Comparison of ENCODE assay signal across 25 cellular contexts in genomic region chr13:75783906-75784485, GRCh38.
"Had no signal": no experiment of that assay in that cellular context is flagged by ENCODE, and none has a peak within 500 bp of the region (broad histone marks: within the 10 kb centered on the region; RNA-seq: fewer than 3 reads in every experiment).

No MANE protein-coding gene starts in this region.

- H3K79me2 ChIP-seq: parathyroid adenoma had no signal

- H3K4me1 Mint-ChIP-seq: central memory CD8-positive, alpha-beta T cell had no signal

- H3K9ac ChIP-seq: parathyroid adenoma had no signal

- H3K27me3 Mint-ChIP-seq: central memory CD8-positive, alpha-beta T cell; naive thymus-derived CD4-positive, alpha-beta T cell had no signal

- H3K4me3 Mint-ChIP-seq: central memory CD8-positive, alpha-beta T cell; naive thymus-derived CD4-positive, alpha-beta T cell had no signal

- H3K27ac ChIP-seq: coronary artery, esophagus muscularis mucosa, parathyroid adenoma, VCaP had no signal

- FAIRE-seq: endothelial cell of umbilical vein had no signal

- H3K27me3 ChIP-seq: ascending aorta, esophagus muscularis mucosa had no signal

- H2AFZ ChIP-seq: parathyroid adenoma had no signal

- ATAC-seq: left colon; mucosa of descending colon; naive thymus-derived CD4-positive, alpha-beta T cell had no signal

- H3K36me3 ChIP-seq: ascending aorta, esophagus muscularis mucosa had no signal

- DNase-seq: activated CD4-positive, alpha-beta T cell treated with anti-CD3 and anti-CD28 coated beads, Interleukin-2, amount 50 U/mL, for 1 hour; activated CD4-positive, CD25-positive, alpha-beta regulatory T cell treated with anti-CD3 and anti-CD28 coated beads, Interleukin-2, amount 50 U/mL, for 72 hours; activated CD8-positive, alpha-beta memory T cell treated with anti-CD3 and anti-CD28 coated beads for 24 hours; activated CD8-positive, alpha-beta memory T cell treated with anti-CD3 and anti-CD28 coated beads, Interleukin-2, amount 50 U/mL, for 48 hours; activated effector memory CD4-positive, alpha-beta T cell treated with Interleukin-2 at 50 U/mL for 16 hours; activated naive CD4-positive, alpha-beta T cell treated with anti-CD3 and anti-CD28 coated beads, Interleukin-2, amount 50 U/mL, for 16 hours; activated T-cell treated with anti-CD3 and anti-CD28 coated beads, Interleukin-2, amount 50 U/mL, for 48 hours; hippocampal formation; islet precursor cell; left colon; mucosa of descending colon; naive thymus-derived CD4-positive, alpha-beta T cell; stimulated activated CD4-positive, alpha-beta T cell treated with anti-CD3 and anti-CD28 coated beads, Interleukin-12 subunit alpha, Interleukin-12 subunit beta, amount 100 ng/mL, for 4 hours; stimulated activated CD4-positive, alpha-beta T cell treated with anti-CD3 and anti-CD28 coated beads, Interleukin-1b, Interleukin-23, amount 100 ng/mL, for 48 hours; stimulated activated CD8-positive, alpha-beta memory T cell treated with anti-CD3 and anti-CD28 coated beads, Interleukin-4, amount 100 ng/mL, for 48 hours; stimulated activated naive CD4-positive, alpha-beta T cell; SW 1271; T-helper 2 cell had no signal

- H3K4me3 ChIP-seq: ascending aorta, coronary artery, esophagus muscularis mucosa, mucosa of descending colon had no signal

- H3K4me1 ChIP-seq: parathyroid adenoma had no signal
